Comparison of ENCODE assay signal across 20 cellular contexts in genomic region chr2:168932174-168932573, GRCh38. TPM values are rescaled to one million over a fixed set of nuclear protein-coding genes. Genes with fewer than 3 reads are reported as not detected.
"Had no signal": no experiment of that assay in that cellular context is flagged by ENCODE, and none has a peak within 500 bp of the region (broad histone marks: within the 10 kb centered on the region; RNA-seq: fewer than 3 reads in every experiment).

No MANE protein-coding gene starts in this region.

RNA-seq across cellular contexts. Expression of gene G6PC2, which starts 31.1 kb away (rescaled TPM):
- total RNA-seq: activated naive CD4-positive, alpha-beta T cell treated with anti-CD3 and anti-CD28 coated beads for 36 hours; activated naive CD4-positive, alpha-beta T cell treated with anti-CD3 and anti-CD28 coated beads, Interleukin-2, amount 50 U/mL, for 72 hours; activated naive CD8-positive, alpha-beta T cell treated with anti-CD3 and anti-CD28 coated beads for 36 hours; activated naive CD8-positive, alpha-beta T cell treated with anti-CD3 and anti-CD28 coated beads, Interleukin-2, amount 10 ng/mL, durations not matched to agents 7 days and 5 days; activated T-cell treated with anti-CD3 and anti-CD28 coated beads, Interleukin-2, amount 50 U/mL, for 4 hours; activated T-cell treated with anti-CD3 and anti-CD28 coated beads, Interleukin-2, amount 50 U/mL, for 72 hours; activated T-helper 1 cell treated with anti-CD3 and anti-CD28 coated beads, Interleukin-12 subunit alpha, Interleukin-12 subunit beta, Interleukin-2, Interleukin-4 antibody, amounts not matched to agents 30 ng/mL and 10 ng/mL and 1 ng/mL, durations not matched to agents 14 hours and 24 hours and 36 hours; activated T-helper 17 cell treated with anti-CD3 and anti-CD28 coated beads, Interleukin-2, amount 50 U/mL, for 72 hours; activated T-helper 2 cell treated with anti-CD3 and anti-CD28 coated beads, Interferon-gamma antibody, Interleukin-2, Interleukin-4, amounts not matched to agents 10 μg/mL and 5 μg/mL and 100 μg/mL, durations not matched to agents 14 hours and 24 hours and 36 hours; adrenal gland; ascending aorta; astrocyte; breast epithelium; bronchial epithelial cell; cardiac muscle cell; cardiac septum; cerebellum; chondrocyte had no signal
- polyA plus RNA-seq: aorta, cardiac muscle cell had no signal

RNA-seq across cellular contexts. Expression of gene SPC25, which starts 41.9 kb away (rescaled TPM):
- total RNA-seq: ascending aorta, body of pancreas, bronchial epithelial cell had no signal
